ENCODE assay signal across 13 cellular contexts in genomic region chr1:9244501-9245229, GRCh38. TPM values are rescaled to one million over a fixed set of nuclear protein-coding genes. Genes with fewer than 3 reads are reported as not detected.
DNase-seq lines count a peak whose midpoint lies in the region; ATAC-seq, FAIRE-seq and TF ChIP-seq lines count a peak whose summit lies in the region.
"Had no signal": no experiment of that assay in that cellular context is flagged by ENCODE, and none has a peak within 500 bp of the region (broad histone marks: within the 10 kb centered on the region; RNA-seq: fewer than 3 reads in every experiment).

No MANE protein-coding gene starts in this region.

- TF ChIP-seq POLR2A in NB4 (IDR thresholded peaks at IDR 0.05; ENCODE audit: extremely low read depth, insufficient read length) (no peak), endothelial cell of umbilical vein (IDR thresholded peaks at IDR 0.05; ENCODE audit: low read depth, low read length) (no peak)

- FAIRE-seq in endothelial cell of umbilical vein (lab: Jason Lieb, UNC): no peak
- FAIRE-seq: H1 had no signal

- intact Hi-C loops in endothelial cell of umbilical vein (cut with micrococcal nuclease): no loop called here

- no peaks in the 10 kb centered on the region for H3K9me1 ChIP-seq in endothelial cell of umbilical vein (replicated peaks; ENCODE audit: control insufficient read depth, extremely low read depth, insufficient read depth, low read length)

- dilution Hi-C loops in endothelial cell of umbilical vein (cut with MboI; ENCODE audit: extremely low pct_ligation_motif_present, low sequenced_read_pairs): no loop called here

- DNase-seq in GDM1 (lab: John Stamatoyannopoulos, UW) (peak; percentile 32), NB4 (ENCODE audit: low read depth) (peak; percentile 79), endothelial cell of umbilical vein (ENCODE audit: low read depth, low spot score) (no peak), GM19238 (ENCODE audit: insufficient read length, low spot score) (no peak), amniotic stem cell (lab: John Stamatoyannopoulos, UW) (no peak)
- DNase-seq: DMS53; NCI-H1105; NK-92 treated with Interleukin-12 subunit alpha and Interleukin-12 subunit beta, amount 100 ng/mL, for 24 hours; stimulated activated naive CD4-positive, alpha-beta T cell treated with Interleukin-2 at 50 U/mL for 16 hours had no signal

- H3K4me3 ChIP-seq in NB4 (ENCODE audit: low read depth, low read length) (no peak overlapping the region), endothelial cell of umbilical vein (replicated peaks in 1 of 3; ENCODE audit: insufficient read depth in 1 of 3, low read depth in 1 of 3, low read length in 3 of 3) (no peak overlapping the region), parathyroid adenoma (ENCODE audit: low read depth, low read length) (no peak overlapping the region)

- ATAC-seq in HG03378 (IDR thresholded peaks at IDR 0.05; ENCODE audit: unreplicated experiment) (no peak), HG02840 (IDR thresholded peaks at IDR 0.05; ENCODE audit: low FRiP score, unreplicated experiment) (no peak)

- H3K4me1 ChIP-seq in endothelial cell of umbilical vein (ENCODE audit: control insufficient read depth, extremely low read depth, insufficient read depth, low read length) (peaks cover 16% of the 10 kb centered on the region), parathyroid adenoma (peaks cover 5% of the 10 kb centered on the region)

- no peak overlapping the region for H3K4me2 ChIP-seq in endothelial cell of umbilical vein (ENCODE audit: insufficient read depth, low read length)
- peak overlapping the region; percentile 27 for H3K4me2 ChIP-seq in parathyroid adenoma (ENCODE audit: low read length)

- H3K9me3 ChIP-seq in endothelial cell of umbilical vein (replicated peaks; ENCODE audit: control insufficient read depth, insufficient read depth, low read length): no peaks in the 10 kb centered on the region
- H3K9me3 ChIP-seq in parathyroid adenoma (ENCODE audit: control insufficient read depth, low read length): no peaks in the 10 kb centered on the region

- TF ChIP-seq CTCF in NB4 (IDR thresholded peaks at IDR 0.05; ENCODE audit: low read depth, low read length): no peak
- no peak for TF ChIP-seq CTCF in endothelial cell of umbilical vein (IDR thresholded peaks at IDR 0.05; ENCODE audit: extremely low read depth in 1 of 2, insufficient read depth in 1 of 2, low read depth in 1 of 2, low read length in 2 of 2)
- no peak for TF ChIP-seq CTCF in parathyroid adenoma (IDR thresholded peaks at IDR 0.05)

- CTCF ChIA-PET in endothelial cell of umbilical vein (lab: Charles Lee): interaction anchor here (0.7 to 3.3 kb wide), 9 partner anchors 10 to 240 kb away, joined by 3 to 27 read pairs (median 4); partner anchors contain the start of gene H6PD

- peaks cover 0 to 11% of the 10 kb centered on the region in 2 experiments for H3K36me3 ChIP-seq in endothelial cell of umbilical vein (ENCODE audit: control insufficient read depth in 2 of 2, extremely low read depth in 1 of 2, insufficient read depth in 2 of 2, low read length in 2 of 2)
- no peaks in the 10 kb centered on the region for H3K36me3 ChIP-seq in parathyroid adenoma (ENCODE audit: control insufficient read depth, insufficient read depth, low read length)

- TSS peak; percentile 29 for BruUV-seq in endothelial cell of umbilical vein (replicated peaks; lab: Mats Ljungman, UMichigan)

- H3K27me3 ChIP-seq in endothelial cell of umbilical vein (ENCODE audit: control insufficient read depth in 2 of 2, insufficient read depth in 2 of 2, low read length in 2 of 2) (no peaks in the 10 kb centered on the region), parathyroid adenoma (ENCODE audit: control insufficient read depth, insufficient read depth, low read length) (no peaks in the 10 kb centered on the region)

- H3K9ac ChIP-seq in endothelial cell of umbilical vein (replicated peaks; ENCODE audit: extremely low read depth, insufficient read depth, low read length) (no peak overlapping the region), parathyroid adenoma (no peak overlapping the region)

- no peaks in the 10 kb centered on the region for H3K79me2 ChIP-seq in endothelial cell of umbilical vein (ENCODE audit: control insufficient read depth, insufficient read depth, low read length)
- H3K79me2 ChIP-seq in parathyroid adenoma: peaks cover 2% of the 10 kb centered on the region

- H3K27ac ChIP-seq in endothelial cell of umbilical vein (ENCODE audit: insufficient read depth, low read depth, low read length) (no peak overlapping the region), parathyroid adenoma (no peak overlapping the region)

- POLR2A ChIA-PET in endothelial cell of umbilical vein (lab: Charles Lee): no interaction called here

- no peaks in the 10 kb centered on the region for H4K20me1 ChIP-seq in endothelial cell of umbilical vein (replicated peaks; ENCODE audit: control insufficient read depth, extremely low read depth, insufficient read depth, low read length)

- H2AFZ ChIP-seq in endothelial cell of umbilical vein (ENCODE audit: low read depth, low read length) (no peak overlapping the region), parathyroid adenoma (no peak overlapping the region)

TF ChIP-seq in endothelial cell of umbilical vein, 7 proteins besides CTCF, POLR2A, EP300 and RAD21:
- TF ChIP-seq JUN (IDR thresholded peaks at IDR 0.05; ENCODE audit: borderline replicate concordance, insufficient read depth, insufficient read length, low read depth) (no peak), FOS (IDR thresholded peaks at IDR 0.05; ENCODE audit: borderline replicate concordance, insufficient read depth, low read length) (no peak), GATA2 (IDR thresholded peaks at IDR 0.05; ENCODE audit: insufficient read depth, insufficient read length, low read depth, low read length) (no peak), EZH2 (IDR thresholded peaks at IDR 0.05; ENCODE audit: borderline replicate concordance, low read depth, low read length, severe bottlenecking) (no peak), MYC (IDR thresholded peaks at IDR 0.05; ENCODE audit: low read depth, low read length) (no peak), POLR2AphosphoS5 (IDR thresholded peaks at IDR 0.05; ENCODE audit: insufficient read depth, low read depth, low read length) (no peak)
- TF ChIP-seq, protein P1, sequence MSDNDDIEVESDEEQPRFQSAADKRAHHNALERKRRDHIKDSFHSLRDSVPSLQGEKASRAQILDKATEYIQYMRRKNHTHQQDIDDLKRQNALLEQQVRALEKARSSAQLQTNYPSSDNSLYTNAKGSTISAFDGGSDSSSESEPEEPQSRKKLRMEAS (IDR thresholded peaks at IDR 0.05; ENCODE audit: insufficient read depth, insufficient read length): no peak

RNA-seq across cellular contexts. Expression of gene H6PD, which starts 10.1 kb away (rescaled TPM):
- 29.0 and 40.1 TPM in 2 replicates for total RNA-seq in endothelial cell of umbilical vein
- polyA plus RNA-seq in endothelial cell of umbilical vein: 24.5 and 26.9 TPM in 2 replicates
- polyA plus RNA-seq in endothelial cell of umbilical vein (2011; cell fraction: cytosol; rRNA removed): 22.5 and 26.8 TPM in 2 replicates
- 19.4 and 21.4 TPM in 2 replicates for polyA plus RNA-seq in endothelial cell of umbilical vein (2011; cell fraction: nucleus; rRNA removed)
- 20.4 and 21.0 TPM in 2 replicates for polyA plus RNA-seq in endothelial cell of umbilical vein (2012)
- 31.0 and 33.4 TPM in 2 replicates for polyA minus RNA-seq in endothelial cell of umbilical vein
- polyA minus RNA-seq in endothelial cell of umbilical vein (2011; cell fraction: cytosol; rRNA and poly(A)+ RNA removed): 3.4 TPM
- 11.2 and 11.9 TPM in 2 replicates for polyA minus RNA-seq in endothelial cell of umbilical vein (2011; cell fraction: nucleus; rRNA and poly(A)+ RNA removed)

RNA-seq across cellular contexts. Expression of gene SPSB1, which starts 48.0 kb away (rescaled TPM):
- total RNA-seq in endothelial cell of umbilical vein: 41.9 and 50.9 TPM in 2 replicates
- 61.2 and 66.7 TPM in 2 replicates for polyA plus RNA-seq in endothelial cell of umbilical vein
- 39.4 and 39.6 TPM in 2 replicates for polyA plus RNA-seq in endothelial cell of umbilical vein (2011; cell fraction: cytosol; rRNA removed)
- 30.4 and 32.4 TPM in 2 replicates for polyA plus RNA-seq in endothelial cell of umbilical vein (2011; cell fraction: nucleus; rRNA removed)
- polyA plus RNA-seq in endothelial cell of umbilical vein (2012): 25.2 and 26.0 TPM in 2 replicates
- polyA minus RNA-seq in endothelial cell of umbilical vein: 68.1 and 84.0 TPM in 2 replicates
- polyA minus RNA-seq in endothelial cell of umbilical vein (2011; cell fraction: cytosol; rRNA and poly(A)+ RNA removed): 6.3 TPM
- 27.8 and 30.8 TPM in 2 replicates for polyA minus RNA-seq in endothelial cell of umbilical vein (2011; cell fraction: nucleus; rRNA and poly(A)+ RNA removed)

Comparison
In these comparisons a context has a peak if more than half of its experiments do, and no peak if none do; other contexts are left out.
1. DNase-seq: peak in GDM1 (single experiment) and NB4 (single experiment); none in endothelial cell of umbilical vein (single experiment), GM19238 (single experiment) and amniotic stem cell (single experiment).